In genomic region chr11:86800076-86800955, GRCh38 we compare ENCODE assay signal across 8 cellular contexts. TPM values are rescaled to one million over a fixed set of nuclear protein-coding genes. Genes with fewer than 3 reads are reported as not detected.
DNase-seq lines count a peak whose midpoint lies in the region; ATAC-seq, FAIRE-seq and TF ChIP-seq lines count a peak whose summit lies in the region.

TSS of gene PRSS23 (plus strand) at chr11:86800542. CDS start at chr11:86807644, 7,102 bp downstream.

- peak within 1 kb of the TSS; percentile 78 for H2AFZ ChIP-seq in hepatocyte

- peak within 1 kb of the TSS; percentile 75 for H3K4me2 ChIP-seq in hepatocyte

- no peak for FAIRE-seq in H54 (lab: Jason Lieb, UNC)

- TF ChIP-seq POLR2A in H54 (IDR thresholded peaks at IDR 0.05; ENCODE audit: low read depth, low read length), result peak; percentile 84

- H4K20me1 ChIP-seq in hepatocyte (ENCODE audit: insufficient read depth, poor library complexity, severe bottlenecking), result no peaks in the 10 kb centered on the region

- H3K27me3 ChIP-seq in hepatocyte (no peaks in the 10 kb centered on the region), rectal smooth muscle tissue (ENCODE audit: control insufficient read depth, insufficient read depth, low read length) (no peaks in the 10 kb centered on the region)

- TF ChIP-seq CTCF in hepatocyte (IDR thresholded peaks at IDR 0.05; ENCODE audit: poor library complexity), result no peak

- DNase-seq in COR-L47 (lab: John Stamatoyannopoulos, UW), result peak; percentile 52
- DNase-seq in H54 (ENCODE audit: insufficient read length, low spot score), result peak; percentile 38
- DNase-seq in OCI-M1 (lab: John Stamatoyannopoulos, UW), result peak; percentile 72
- DNase-seq in astrocyte of the hippocampus (ENCODE audit: low read depth, low spot score), result peak; percentile 93
- peak; percentile 87 for DNase-seq in hepatocyte (ENCODE audit: low spot score)
- no peak for DNase-seq in midbrain (lab: John Stamatoyannopoulos, UW)

- ATAC-seq in GM18861 (IDR thresholded peaks at IDR 0.05; ENCODE audit: unreplicated experiment), result no peak

- H3K36me3 ChIP-seq in hepatocyte (replicated peaks; ENCODE audit: insufficient read depth, low read depth) (no peaks in the 10 kb centered on the region), rectal smooth muscle tissue (ENCODE audit: control insufficient read depth, insufficient read depth, low read length) (no peaks in the 10 kb centered on the region)

- H3K4me3 ChIP-seq in hepatocyte, result peak within 1 kb of the TSS; percentile 25
- peak within 1 kb of the TSS; percentile 86 for H3K4me3 ChIP-seq in rectal smooth muscle tissue (ENCODE audit: low read length)

- WGBS in hepatocyte (ENCODE audit: low lambda C conversion rate, missing lambda C conversion rate), result 2% methylated on average over 74 of the region's 97 CpGs

- peaks cover 29% of the 10 kb centered on the region for H3K79me2 ChIP-seq in hepatocyte

- peak within 1 kb of the TSS; percentile 74 for H3K9ac ChIP-seq in rectal smooth muscle tissue (ENCODE audit: low read length)

- peaks cover 11% of the 10 kb centered on the region for H3K4me1 ChIP-seq in hepatocyte (ENCODE audit: insufficient read depth)
- peaks cover 8% of the 10 kb centered on the region for H3K4me1 ChIP-seq in rectal smooth muscle tissue (ENCODE audit: control insufficient read depth, insufficient read depth, low read length)

- H3K27ac ChIP-seq in hepatocyte (peak within 1 kb of the TSS; percentile 77), rectal smooth muscle tissue (ENCODE audit: low read depth, low read length) (peak within 1 kb of the TSS; percentile 95)

- no peaks in the 10 kb centered on the region for H3K9me2 ChIP-seq in hepatocyte (replicated peaks; ENCODE audit: insufficient read depth)

- no peaks in the 10 kb centered on the region for H3K9me3 ChIP-seq in hepatocyte (ENCODE audit: low read depth)

RNA-seq across cellular contexts. Expression of gene PRSS23, which starts in this region (rescaled TPM):
- 46.0 and 61.7 TPM in 2 replicates for total RNA-seq in hepatocyte
- polyA plus RNA-seq in hepatocyte, result 44.9 and 53.7 TPM in 2 replicates
